In genomic region chr4:176898791-176899190, GRCh38 we compare ENCODE assay signal across 26 cellular contexts.
DNase-seq lines count a peak whose midpoint lies in the region; ATAC-seq, FAIRE-seq and TF ChIP-seq lines count a peak whose summit lies in the region.
"Had no signal": no experiment of that assay in that cellular context is flagged by ENCODE, and none has a peak within 500 bp of the region (broad histone marks: within the 10 kb centered on the region; RNA-seq: fewer than 3 reads in every experiment).

No MANE protein-coding gene starts in this region.

- no peak overlapping the region for H3K4me3 Mint-ChIP-seq in activated T-cell treated with anti-CD3 and anti-CD28 coated beads, Interleukin-2, amount 50 U/mL, for 4 hours
- H3K4me3 Mint-ChIP-seq: CD14-positive monocyte; CD4-positive, alpha-beta T cell; CD8-positive, alpha-beta memory T cell had no signal

- no peaks in the 10 kb centered on the region for H4K20me1 ChIP-seq in HCT116 (ENCODE audit: insufficient read depth)
- H4K20me1 ChIP-seq in IMR-90 (ENCODE audit: insufficient read depth, low read length): no peaks in the 10 kb centered on the region
- H4K20me1 ChIP-seq: BLaER1 treated with 17β-estradiol and CSF1 and Interleukin-3, amounts not matched to agents 10 nM and 100 nM had no signal

- no peaks in the 10 kb centered on the region for H3K9me2 ChIP-seq in HCT116 (ENCODE audit: insufficient read depth)

- peak overlapping the region; percentile 26 for H2BK120ac ChIP-seq in IMR-90 (ENCODE audit: low read depth, low read length)

- BruUV-seq in HCT116 (replicated peaks; lab: Mats Ljungman, UMichigan) (no TSS peak), IMR-90 (replicated peaks; lab: Mats Ljungman, UMichigan) (no TSS peak)

- H3K36me3 ChIP-seq in HCT116 (ENCODE audit: control insufficient read depth in 1 of 2, insufficient read depth in 2 of 2, low read length in 2 of 2): no peaks in the 10 kb centered on the region
- no peaks in the 10 kb centered on the region for H3K36me3 ChIP-seq in IMR-90 (ENCODE audit: control insufficient read depth, insufficient read depth, low read length)
- H3K36me3 ChIP-seq in bronchial epithelial cell (ENCODE audit: control insufficient read depth, insufficient read depth, low read length): no peaks in the 10 kb centered on the region
- H3K36me3 ChIP-seq: BE2C; BLaER1 treated with 17β-estradiol and CSF1 and Interleukin-3, amounts not matched to agents 10 nM and 100 nM; HAP-1 had no signal

- H3K27ac ChIP-seq in HCT116 (ENCODE audit: low read depth, low read length) (no peak overlapping the region), IMR-90 (ENCODE audit: insufficient read depth, low read length) (no peak overlapping the region), foreskin keratinocyte (no peak overlapping the region)
- H3K27ac ChIP-seq: A549; BLaER1 treated with 17β-estradiol and CSF1 and Interleukin-3, amounts not matched to agents 10 nM and 100 nM had no signal

- H4K91ac ChIP-seq in IMR-90 (ENCODE audit: insufficient read depth, low read depth, low read length): no peak overlapping the region

- 0 out of 3 replicates have a peak overlapping the region, but pooled peaks have one; percentile 13 for H2BK15ac ChIP-seq in IMR-90 (ENCODE audit: low read depth, low read length)

- no peak overlapping the region for H2AK9ac ChIP-seq in IMR-90 (replicated peaks; ENCODE audit: low read depth, low read length, poor library complexity)

- peak overlapping the region; percentile 63 for H2AFZ ChIP-seq in HCT116 (ENCODE audit: low read depth, low read length, poor library complexity, severe bottlenecking)
- no peak overlapping the region for H2AFZ ChIP-seq in IMR-90 (replicated peaks; ENCODE audit: low read length, poor library complexity)

- H3K4ac ChIP-seq in IMR-90 (ENCODE audit: low read depth, low read length): no peak overlapping the region

- H3K4me2 ChIP-seq in HCT116 (ENCODE audit: low read length) (no peak overlapping the region), IMR-90 (ENCODE audit: low read depth, low read length) (no peak overlapping the region)
- H3K4me2 ChIP-seq: A549; BLaER1 treated with 17β-estradiol and CSF1 and Interleukin-3, amounts not matched to agents 10 nM and 100 nM had no signal

- H3K56ac ChIP-seq in IMR-90 (ENCODE audit: extremely low read depth, insufficient read depth, low read length): no peak overlapping the region

- intact Hi-C loops in HCT116 (cut with micrococcal nuclease) (no loop called here), IMR-90 (cut with micrococcal nuclease) (no loop called here)

- FAIRE-seq in bronchial epithelial cell (lab: Jason Lieb, UNC) (no peak), GM12892 (lab: Jason Lieb, UNC) (no peak)
- FAIRE-seq: A549, D721Med, GM12878, GM18507, H54 had no signal

- H2BK5ac ChIP-seq in IMR-90 (ENCODE audit: low read depth, low read length, poor library complexity, severe bottlenecking): no peak overlapping the region

- TF ChIP-seq CTCF in HCT116 (IDR thresholded peaks at IDR 0.05 in 2 of 3, conservative IDR thresholded peaks at IDR 0.05 in 1 of 3; ENCODE audit: borderline replicate concordance in 1 of 3, insufficient read depth in 1 of 3, low read depth in 2 of 3, low read length in 2 of 3) (no peak), IMR-90 (conservative IDR thresholded peaks at IDR 0.05; ENCODE audit: low read depth, low read length) (no peak), bronchial epithelial cell (IDR thresholded peaks at IDR 0.05; ENCODE audit: insufficient read depth, low read length, severe bottlenecking) (no peak), foreskin keratinocyte (conservative IDR thresholded peaks at IDR 0.05) (no peak)

- H2BK20ac ChIP-seq in IMR-90 (ENCODE audit: low read depth, low read length): peak overlapping the region; percentile 62; the same call in 1 of the 2 replicates

- no peak overlapping the region; the same call in 1 of the 2 replicates for H3K14ac ChIP-seq in IMR-90 (replicated peaks; ENCODE audit: low read depth, low read length)

- in situ Hi-C loops in IMR-90 (cut with MboI; ENCODE audit: low sequenced_read_pairs): no loop called here

- RAD21 ChIA-PET in HCT116 (lab: Charles Lee; ENCODE audit: low non-redundant PET in 1 of 2, low total read pairs in 2 of 2, uncharacterized antibody in 2 of 2, unreplicated experiment in 2 of 2): no interaction called here

- TF ChIP-seq RAD21 in HCT116 (IDR thresholded peaks at IDR 0.05; ENCODE audit: low read depth) (no peak), IMR-90 (IDR thresholded peaks at IDR 0.05; ENCODE audit: low read length) (no peak)

- H3K36me3 Mint-ChIP-seq in activated T-cell treated with anti-CD3 and anti-CD28 coated beads, Interleukin-2, amount 50 U/mL, for 4 hours (ENCODE audit: insufficient read depth): no peaks in the 10 kb centered on the region
- H3K36me3 Mint-ChIP-seq: CD14-positive monocyte; CD8-positive, alpha-beta memory T cell had no signal

- H3K4me1 ChIP-seq in HCT116 (ENCODE audit: control insufficient read depth in 1 of 2, insufficient read depth in 2 of 2, low read length in 2 of 2) (peaks cover 0 to 17% of the 10 kb centered on the region in 2 experiments; a peak in 2 of 4 replicates), IMR-90 (ENCODE audit: control insufficient read depth, insufficient read depth, low read length) (peaks cover 3% of the 10 kb centered on the region; the same call in 1 of the 2 replicates), foreskin keratinocyte (peaks cover 38% of the 10 kb centered on the region)
- H3K4me1 ChIP-seq: HAP-1 had no signal

- no peaks in the 10 kb centered on the region for H3K4me1 Mint-ChIP-seq in activated T-cell treated with anti-CD3 and anti-CD28 coated beads, Interleukin-2, amount 50 U/mL, for 4 hours (ENCODE audit: low read depth)
- H3K4me1 Mint-ChIP-seq: CD8-positive, alpha-beta memory T cell had no signal

- H3K27me3 ChIP-seq in HCT116 (ENCODE audit: insufficient read depth, low read length) (no peaks in the 10 kb centered on the region), IMR-90 (ENCODE audit: control insufficient read depth, insufficient read depth, low read length) (no peaks in the 10 kb centered on the region), bronchial epithelial cell (ENCODE audit: control insufficient read depth, insufficient read depth, low read length) (no peaks in the 10 kb centered on the region), foreskin keratinocyte (no peaks in the 10 kb centered on the region)
- H3K27me3 ChIP-seq: BE2C had no signal

- H4K8ac ChIP-seq in IMR-90 (ENCODE audit: low read depth in 2 of 2, low read length in 2 of 2): no peak overlapping the region

- dilution Hi-C loops in IMR-90 (cut with HindIII; ENCODE audit: low sequenced_read_pairs, unreplicated experiment): no loop called here

- no peak overlapping the region for H2AK5ac ChIP-seq in IMR-90 (ENCODE audit: low read depth, low read length)

- TF ChIP-seq POLR2A in HCT116 (IDR thresholded peaks at IDR 0.05; ENCODE audit: borderline replicate concordance, extremely low read depth, insufficient read depth, insufficient read length) (no peak), IMR-90 (IDR thresholded peaks at IDR 0.05; ENCODE audit: low read depth, low read length) (no peak), erythroblast (IDR thresholded peaks at IDR 0.05; ENCODE audit: low read length) (no peak), GM12892 (IDR thresholded peaks at IDR 0.05; ENCODE audit: low read depth, low read length) (no peak)

- H3K9me1 ChIP-seq in IMR-90 (ENCODE audit: insufficient read depth, low read length): no peaks in the 10 kb centered on the region

- no peaks in the 10 kb centered on the region for H3K79me2 ChIP-seq in HCT116 (ENCODE audit: insufficient read depth, low read length)

- no peaks in the 10 kb centered on the region for H3K27me3 Mint-ChIP-seq in activated T-cell treated with anti-CD3 and anti-CD28 coated beads, Interleukin-2, amount 50 U/mL, for 4 hours (ENCODE audit: low read depth)
- H3K27me3 Mint-ChIP-seq: CD4-positive, alpha-beta T cell; CD8-positive, alpha-beta memory T cell had no signal

- H3K9me3 ChIP-seq in HCT116 (ENCODE audit: control insufficient read depth in 1 of 2, insufficient read depth in 1 of 2, low read depth in 1 of 2, low read length in 2 of 2) (no peaks in the 10 kb centered on the region), IMR-90 (ENCODE audit: control insufficient read depth, insufficient read depth, low read length) (no peaks in the 10 kb centered on the region)
- H3K9me3 ChIP-seq: A549, BE2C, HAP-1 had no signal

- no CpG with 5 or more reads among the region's 2 CpGs for WGBS in IMR-90 (ENCODE audit: extremely low coverage in 2 of 2, insufficient read length in 1 of 2), 2 experiments

- CTCF ChIA-PET in HCT116 (lab: Charles Lee): interaction anchor here (0.9 kb wide), 1 partner anchor 149 kb away, joined by 3 read pairs; no protein-coding TSS in a partner anchor
- CTCF ChIA-PET in IMR-90 (lab: Yijun Ruan, JAX): no interaction called here

- H3K79me1 ChIP-seq in IMR-90 (ENCODE audit: low read depth in 1 of 2, low read length in 2 of 2): no peaks in the 10 kb centered on the region

- H3K9me3 Mint-ChIP-seq in activated T-cell treated with anti-CD3 and anti-CD28 coated beads, Interleukin-2, amount 50 U/mL, for 4 hours: peaks cover 4% of the 10 kb centered on the region
- H3K9me3 Mint-ChIP-seq: CD14-positive monocyte; CD4-positive, alpha-beta T cell had no signal

- H4K5ac ChIP-seq in IMR-90 (ENCODE audit: low read depth, low read length): no peak overlapping the region

- ATAC-seq in HCT116 (no peak), IMR-90 (ENCODE audit: low read depth) (no peak), foreskin keratinocyte (peak; percentile 34)
- no peak for ATAC-seq in activated T-cell treated with anti-CD3 and anti-CD28 coated beads, Interleukin-2, amount 50 U/mL, for 4 hours
- ATAC-seq: A549, GM12878 had no signal

- H3K9ac ChIP-seq in HCT116 (ENCODE audit: low read length) (no peak overlapping the region), IMR-90 (ENCODE audit: low read depth, low read length) (no peak overlapping the region)
- H3K9ac ChIP-seq: BLaER1 treated with 17β-estradiol and CSF1 and Interleukin-3, amounts not matched to agents 10 nM and 100 nM had no signal

- H3K4me3 ChIP-seq in HCT116 (replicated peaks in 1 of 2; ENCODE audit: low read depth in 1 of 2, low read length in 2 of 2): no peak overlapping the region
- H3K4me3 ChIP-seq in IMR-90 (ENCODE audit: insufficient read depth, low read depth, low read length): no peak overlapping the region
- no peak overlapping the region for H3K4me3 ChIP-seq in bronchial epithelial cell (ENCODE audit: low read depth, low read length)
- H3K4me3 ChIP-seq: A549; BLaER1 treated with 17β-estradiol and CSF1 and Interleukin-3, amounts not matched to agents 10 nM and 100 nM; GM12878; HAP-1 had no signal

- no peak overlapping the region for H3K23ac ChIP-seq in IMR-90 (ENCODE audit: low read depth, low read length)

- no peak overlapping the region for H3K18ac ChIP-seq in IMR-90 (ENCODE audit: low read depth, low read length)

- POLR2A ChIA-PET in HCT116 (lab: Charles Lee) (no interaction called here), IMR-90 (lab: Charles Lee; ENCODE audit: unreplicated experiment) (no interaction called here)

- DNase-seq in HCT116 (ENCODE audit: low read depth, low spot score): no peak
- no peak for DNase-seq in IMR-90
- DNase-seq in bronchial epithelial cell (ENCODE audit: low read depth): peak; percentile 52
- peak in 1 of 2 donors; percentile 61 for DNase-seq in foreskin keratinocyte
- no peak for DNase-seq in erythroblast (lab: John Stamatoyannopoulos, UW)
- no peak for DNase-seq in activated T-cell treated with anti-CD3 and anti-CD28 coated beads, Interleukin-2, amount 50 U/mL, for 4 hours
- DNase-seq in GM12892 (ENCODE audit: insufficient read length): no peak
- DNase-seq: 8988T; ACHN; AML-193; BE2C; CD4-positive, alpha-beta T cell; CD8-positive, alpha-beta memory T cell; DMS 273 treated with DMSO at 0.1 percent for 48 hours; DMS79; EL; GDM1; GOT3 had no signal
